24 cellular contexts compared by ENCODE assay signal in the genomic region with DNA sequence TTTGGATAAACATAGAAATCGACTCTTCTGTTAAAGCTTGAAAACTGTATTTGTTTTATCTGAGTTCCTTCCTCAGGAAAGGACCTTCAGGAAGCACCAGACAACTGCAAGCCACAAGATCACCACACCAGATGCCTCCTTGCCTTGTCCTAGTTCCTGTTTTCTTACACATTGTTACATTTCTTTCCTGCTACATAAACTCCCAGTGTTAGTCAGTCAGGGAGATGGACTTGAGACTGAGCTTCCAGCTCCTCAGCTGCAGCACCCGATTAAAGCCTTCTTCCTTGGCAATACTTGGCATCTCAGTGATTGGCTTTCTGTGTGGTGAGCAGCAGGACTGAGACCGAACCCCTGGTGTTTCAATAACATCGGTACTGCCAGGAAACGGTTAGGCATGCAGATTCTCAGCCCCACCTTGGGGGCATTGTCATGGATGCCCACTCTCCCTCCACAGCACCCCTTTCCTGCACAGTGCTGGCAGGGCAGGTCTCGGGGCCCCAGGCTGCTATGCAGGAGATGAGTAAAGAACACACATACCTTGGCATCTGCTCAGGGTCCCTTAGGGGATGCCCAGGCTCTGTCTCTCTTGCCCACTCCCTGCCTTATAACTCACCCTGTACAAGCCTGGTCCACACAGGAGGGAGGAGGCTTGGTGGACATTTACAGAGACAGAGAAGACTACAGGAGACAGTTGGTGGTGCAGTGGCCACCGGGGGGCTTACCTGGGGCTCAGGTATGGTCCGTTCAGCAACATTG. TPM values are rescaled to one million over a fixed set of nuclear protein-coding genes. Genes with fewer than 3 reads are reported as not detected.
A peak's percentile ranks its signal among the peaks of the same experiment; 100 is the strongest.
DNase-seq lines count a peak whose midpoint lies in the region; ATAC-seq, FAIRE-seq and TF ChIP-seq lines count a peak whose summit lies in the region.
"Had no signal": no experiment of that assay in that cellular context is flagged by ENCODE, and none has a peak within 500 bp of the region (broad histone marks: within the 10 kb centered on the region; RNA-seq: fewer than 3 reads in every experiment).

No MANE protein-coding gene starts in this region.

- no peak for TF ChIP-seq POLR2A in GM12891 (IDR thresholded peaks at IDR 0.05; ENCODE audit: low read depth, low read length)

- peak; percentile 12 for DNase-seq in activated T-cell treated with anti-CD3 and anti-CD28 coated beads, Interleukin-2, amount 50 U/mL, for 24 hours
- DNase-seq in activated T-cell treated with anti-CD3 and anti-CD28 coated beads, Interleukin-2, amount 50 U/mL, for 4 hours, result no peak
- DNase-seq in Kasumi-1 (lab: John Stamatoyannopoulos, UW) (peak; percentile 11 to 16), bronchial epithelial cell (ENCODE audit: low read depth) (no peak), GM12891 (ENCODE audit: insufficient read length, low spot score) (no peak), NCI-H345 treated with DMSO at 0.1 percent for 48 hours (lab: John Stamatoyannopoulos, UW; ENCODE audit: unreplicated experiment) (no peak)
- peak; percentile 8 for DNase-seq in stimulated activated CD8-positive, alpha-beta memory T cell treated with anti-CD3 and anti-CD28 coated beads, Interleukin-4, amount 100 ng/mL, for 48 hours
- DNase-seq: activated CD4-positive, alpha-beta T cell treated with anti-CD3 and anti-CD28 coated beads for 1 hour; activated effector memory CD4-positive, alpha-beta T cell treated with anti-CD3 and anti-CD28 coated beads, Interleukin-2, amount 50 U/mL, for 16 hours; C1 segment of cervical spinal cord; Calu3; H9; left colon; naive thymus-derived CD8-positive, alpha-beta T cell; NCI-H1048; NCI-H1930; NCI-H345; PC-3; right cardiac atrium; Right ventricle myocardium superior; transverse colon had no signal

- TF ChIP-seq CTCF in bronchial epithelial cell (IDR thresholded peaks at IDR 0.05; ENCODE audit: insufficient read depth, low read length, severe bottlenecking), result no peak

- no peak for ATAC-seq in activated T-cell treated with anti-CD3 and anti-CD28 coated beads, Interleukin-2, amount 50 U/mL, for 4 hours
- ATAC-seq in GM18519 (IDR thresholded peaks at IDR 0.05; ENCODE audit: low FRiP score, unreplicated experiment), result no peak
- ATAC-seq: left colon; naive thymus-derived CD8-positive, alpha-beta T cell; PC-3; right cardiac atrium had no signal

- H3K36me3 Mint-ChIP-seq in activated T-cell treated with anti-CD3 and anti-CD28 coated beads, Interleukin-2, amount 50 U/mL, for 24 hours (ENCODE audit: low read depth), result peaks cover 87% of the 10 kb centered on the region
- H3K36me3 Mint-ChIP-seq in activated T-cell treated with anti-CD3 and anti-CD28 coated beads, Interleukin-2, amount 50 U/mL, for 4 hours (ENCODE audit: insufficient read depth), result peaks cover 57% of the 10 kb centered on the region

- peak; percentile 40 for FAIRE-seq in bronchial epithelial cell (lab: Jason Lieb, UNC)
- FAIRE-seq in GM12891 (lab: Jason Lieb, UNC), result no peak

- no peaks in the 10 kb centered on the region for H3K27me3 Mint-ChIP-seq in activated T-cell treated with anti-CD3 and anti-CD28 coated beads, Interleukin-2, amount 50 U/mL, for 24 hours
- H3K27me3 Mint-ChIP-seq in activated T-cell treated with anti-CD3 and anti-CD28 coated beads, Interleukin-2, amount 50 U/mL, for 4 hours (ENCODE audit: low read depth), result no peaks in the 10 kb centered on the region
- H3K27me3 Mint-ChIP-seq: naive thymus-derived CD8-positive, alpha-beta T cell had no signal

- H3K4me3 Mint-ChIP-seq in activated T-cell treated with anti-CD3 and anti-CD28 coated beads, Interleukin-2, amount 50 U/mL, for 24 hours, result no peak overlapping the region
- no peak overlapping the region for H3K4me3 Mint-ChIP-seq in activated T-cell treated with anti-CD3 and anti-CD28 coated beads, Interleukin-2, amount 50 U/mL, for 4 hours
- H3K4me3 Mint-ChIP-seq: dendritic cell treated with granulocyte-macrophage colony-stimulating factor and Interleukin-4, amounts not matched to agents 40 ng/mL and 50 ng/mL, for 4 days; H9; naive thymus-derived CD8-positive, alpha-beta T cell had no signal

- H3K4me1 Mint-ChIP-seq in activated T-cell treated with anti-CD3 and anti-CD28 coated beads, Interleukin-2, amount 50 U/mL, for 24 hours (ENCODE audit: low read depth), result peaks cover 7% of the 10 kb centered on the region
- peaks cover 2% of the 10 kb centered on the region for H3K4me1 Mint-ChIP-seq in activated T-cell treated with anti-CD3 and anti-CD28 coated beads, Interleukin-2, amount 50 U/mL, for 4 hours (ENCODE audit: low read depth)

- H3K27me3 ChIP-seq in bronchial epithelial cell (ENCODE audit: control insufficient read depth, insufficient read depth, low read length), result no peaks in the 10 kb centered on the region
- H3K27me3 ChIP-seq: adrenal gland had no signal

- peaks cover 17% of the 10 kb centered on the region for H3K36me3 ChIP-seq in bronchial epithelial cell (ENCODE audit: control insufficient read depth, insufficient read depth, low read length)
- H3K36me3 ChIP-seq: adrenal gland had no signal

- peaks cover 24% of the 10 kb centered on the region for H3K9me3 Mint-ChIP-seq in activated T-cell treated with anti-CD3 and anti-CD28 coated beads, Interleukin-2, amount 50 U/mL, for 24 hours
- H3K9me3 Mint-ChIP-seq in activated T-cell treated with anti-CD3 and anti-CD28 coated beads, Interleukin-2, amount 50 U/mL, for 4 hours, result peaks cover 9% of the 10 kb centered on the region

- H3K4me3 ChIP-seq in bronchial epithelial cell (ENCODE audit: low read depth, low read length), result no peak overlapping the region
- H3K4me3 ChIP-seq: adrenal gland, transverse colon had no signal

- no peak overlapping the region for H3K27ac Mint-ChIP-seq in activated T-cell treated with anti-CD3 and anti-CD28 coated beads, Interleukin-2, amount 50 U/mL, for 24 hours
- H3K27ac Mint-ChIP-seq: dendritic cell treated with granulocyte-macrophage colony-stimulating factor and Interleukin-4, amounts not matched to agents 40 ng/mL and 50 ng/mL, for 4 days had no signal

TF ChIP-seq in GM12891, 5 proteins besides CTCF, POLR2A, EP300 and RAD21:
- no peak for TF ChIP-seq POU2F2 (IDR thresholded peaks at IDR 0.05; ENCODE audit: low read depth, low read length)
- no peak for TF ChIP-seq TAF1 (IDR thresholded peaks at IDR 0.05; ENCODE audit: low read depth, low read length)
- TF ChIP-seq POLR2AphosphoS5 (IDR thresholded peaks at IDR 0.05; ENCODE audit: low read depth, low read length), result no peak
- TF ChIP-seq PAX5 (IDR thresholded peaks at IDR 0.05; ENCODE audit: insufficient read depth, low read length, severe bottlenecking), result no peak
- TF ChIP-seq SPI1 (IDR thresholded peaks at IDR 0.05; ENCODE audit: low read depth, low read length), result no peak
TF ChIP-seq in GM12891: peak in this region for 0.

RNA-seq across cellular contexts. Expression of a gene that starts 32.6 kb away (rescaled TPM):
- total RNA-seq in activated T-cell treated with anti-CD3 and anti-CD28 coated beads, Interleukin-2, amount 50 U/mL, for 4 hours, result 10 to 100 TPM; 15.7 to 17.2 (median 15.8) TPM
- 10.8 and 15.8 TPM in 2 replicates for total RNA-seq in bronchial epithelial cell
- polyA plus RNA-seq in GM12891 (2012; ENCODE audit: low read depth, missing spikeins), result 8.3 TPM

RNA-seq across cellular contexts. Expression of a gene that starts 35.0 kb away (rescaled TPM):
- total RNA-seq in activated T-cell treated with anti-CD3 and anti-CD28 coated beads, Interleukin-2, amount 50 U/mL, for 4 hours, result 1 to 10 TPM; 5.7 to 6.1 (median 5.9) TPM
- total RNA-seq in bronchial epithelial cell, result 1.9 and 2.1 TPM in 2 replicates
- polyA plus RNA-seq in GM12891 (2012; ENCODE audit: low read depth, missing spikeins), result 6.9 TPM

RNA-seq across cellular contexts. Expression of a gene that starts 43.1 kb away (rescaled TPM):
- total RNA-seq in activated T-cell treated with anti-CD3 and anti-CD28 coated beads, Interleukin-2, amount 50 U/mL, for 4 hours, result 10 to 100 TPM; 40.9 to 46.0 (median 42.9) TPM
- total RNA-seq in bronchial epithelial cell, result 10.8 and 12.3 TPM in 2 replicates
- 26.9 TPM for polyA plus RNA-seq in GM12891 (2012; ENCODE audit: low read depth, missing spikeins)

Comparison
In these comparisons a context has a peak if more than half of its experiments do, and no peak if none do; other contexts are left out.
1. DNase-seq: peak in activated T-cell treated with anti-CD3 and anti-CD28 coated beads, Interleukin-2, amount 50 U/mL, for 24 hours (single experiment), Kasumi-1 (2 of 2) and stimulated activated CD8-positive, alpha-beta memory T cell treated with anti-CD3 and anti-CD28 coated beads, Interleukin-4, amount 100 ng/mL, for 48 hours (single experiment); none in activated T-cell treated with anti-CD3 and anti-CD28 coated beads, Interleukin-2, amount 50 U/mL, for 4 hours (single experiment), bronchial epithelial cell (single experiment), GM12891 (single experiment) and NCI-H345 treated with DMSO at 0.1 percent for 48 hours (single experiment).